5 cellular contexts compared by ENCODE assay signal in the genomic region with DNA sequence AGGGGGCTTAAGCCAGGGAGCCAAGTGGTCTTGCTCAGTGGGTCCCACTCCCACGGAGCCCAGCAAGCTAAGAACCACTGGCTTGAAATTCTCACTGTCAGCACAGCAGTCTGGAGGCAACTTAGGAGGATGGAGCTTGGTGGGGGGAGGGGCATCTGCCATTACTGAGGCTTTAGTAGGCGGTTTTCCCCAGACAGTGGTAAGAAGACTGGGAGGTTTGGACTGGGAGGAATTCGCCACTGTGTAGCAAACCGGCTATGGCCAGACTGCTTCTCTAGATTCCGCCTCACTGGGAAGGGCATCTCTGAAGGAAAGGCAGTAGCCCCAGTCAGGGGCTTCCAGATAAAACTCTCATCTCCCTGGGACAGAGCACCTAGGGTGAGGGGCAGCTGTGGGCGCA. TPM values are rescaled to one million over a fixed set of nuclear protein-coding genes. Genes with fewer than 3 reads are reported as not detected.
"Had no signal": no experiment of that assay in that cellular context is flagged by ENCODE, and none has a peak within 500 bp of the region (broad histone marks: within the 10 kb centered on the region; RNA-seq: fewer than 3 reads in every experiment).

No MANE protein-coding gene starts in this region.

RNA-seq across cellular contexts. Expression of a gene that starts 17.2 kb away (rescaled TPM):
- total RNA-seq: OCI-LY7, PC-9, Right ventricle myocardium inferior, RPMI7951, SJCRH30 had no signal
